15 cellular contexts compared by ENCODE assay signal in the genomic region with DNA sequence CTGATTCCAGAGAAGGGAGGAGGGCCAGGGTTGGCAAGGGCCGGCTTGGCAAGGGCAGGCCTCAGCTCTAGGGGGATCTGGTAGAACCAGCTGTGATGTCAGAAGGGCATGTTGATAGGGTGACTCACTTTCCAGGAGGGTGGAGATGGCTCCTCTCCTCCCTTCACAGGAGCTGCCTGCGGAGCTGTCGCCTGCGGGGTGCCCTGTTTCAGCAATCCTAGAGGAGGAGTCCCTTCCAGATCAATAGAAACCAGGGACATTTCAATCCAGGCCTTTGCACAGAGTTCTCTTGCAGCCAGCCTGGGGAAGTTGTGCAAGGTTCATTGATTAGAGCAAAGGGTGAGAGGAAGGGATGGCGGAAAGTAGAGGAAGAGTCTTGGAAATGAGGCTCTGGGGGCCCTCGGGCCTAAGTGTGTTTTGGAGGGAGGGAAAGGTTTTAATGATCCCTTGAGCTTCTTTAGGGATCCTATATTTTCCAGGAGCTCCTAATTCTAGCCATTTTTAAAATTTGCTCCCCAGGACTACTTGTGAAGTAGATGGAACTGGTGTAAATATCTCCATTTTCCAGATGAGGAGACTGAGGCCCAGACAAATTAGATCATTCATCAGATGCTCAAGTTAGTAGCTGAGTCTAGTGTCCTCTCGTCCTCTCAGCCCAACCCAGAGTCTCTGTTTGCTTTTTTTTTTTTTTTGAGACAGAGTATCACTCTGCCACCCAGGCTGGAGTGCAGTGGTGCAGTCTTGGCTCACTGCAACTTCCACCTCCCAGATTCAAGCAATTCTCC. TPM values are rescaled to one million over a fixed set of nuclear protein-coding genes. Genes with fewer than 3 reads are reported as not detected.
DNase-seq lines count a peak whose midpoint lies in the region; ATAC-seq and TF ChIP-seq lines count a peak whose summit lies in the region.
"Had no signal": no experiment of that assay in that cellular context is flagged by ENCODE, and none has a peak within 500 bp of the region (broad histone marks: within the 10 kb centered on the region; RNA-seq: fewer than 3 reads in every experiment).

No MANE protein-coding gene starts in this region.

- H3K27me3 ChIP-seq in right lobe of liver: no peaks in the 10 kb centered on the region
- H3K27me3 ChIP-seq: esophagus squamous epithelium had no signal

- 21% methylated on average over 7 of the region's 7 CpGs for WGBS in right lobe of liver (ENCODE audit: insufficient coverage, low coverage, low lambda C conversion rate, missing lambda C conversion rate)

- H3K4me3 ChIP-seq in cardiac fibroblast (replicated peaks in 1 of 2; ENCODE audit: low read depth in 2 of 2, low read length in 2 of 2) (no peak overlapping the region), right lobe of liver (no peak overlapping the region)
- H3K4me3 ChIP-seq: esophagus squamous epithelium had no signal

- no peaks in the 10 kb centered on the region for H3K4me1 Mint-ChIP-seq in endothelial cell (ENCODE audit: unreplicated experiment)
- H3K4me1 Mint-ChIP-seq: central memory CD8-positive, alpha-beta T cell had no signal

- TF ChIP-seq POLR2A in right lobe of liver (IDR thresholded peaks at IDR 0.05): peak; percentile 18

- peak; percentile 67 for DNase-seq in AG20443 (ENCODE audit: low spot score)
- peak; percentile 72 for DNase-seq in HT-29 (ENCODE audit: low spot score)
- peak; percentile 7 to 8 for DNase-seq in cardiac fibroblast (ENCODE audit: low read depth in 2 of 2)
- DNase-seq in right lobe of liver: peak; percentile 79 to 91 (median 89)
- DNase-seq in NCI-H1436 treated with DMSO at 0.1 percent for 48 hours (lab: John Stamatoyannopoulos, UW): no peak
- DNase-seq in NCI-H446 (lab: John Stamatoyannopoulos, UW): no peak
- DNase-seq in endothelial cell (ENCODE audit: low spot score): no peak
- no peak for DNase-seq in activated CD4-positive, CD25-positive, alpha-beta regulatory T cell (lab: John Stamatoyannopoulos, UW)
- DNase-seq: activated CD4-positive, alpha-beta T cell treated with anti-CD3 and anti-CD28 coated beads for 48 hours; esophagus squamous epithelium; kidney; stimulated activated CD4-positive, alpha-beta T cell treated with anti-CD3 and anti-CD28 coated beads, Interleukin-15, amount 100 ng/mL, for 24 hours had no signal

- intact Hi-C loops in right lobe of liver (cut with DNase I): no loop called here

- peak overlapping the region in 2 of 3 donors; percentile 52 to 62 for H3K27ac ChIP-seq in right lobe of liver
- H3K27ac ChIP-seq: C4-2B, esophagus squamous epithelium had no signal

- H3K4me1 ChIP-seq in right lobe of liver: peaks cover 0 to 14% (median 5%) of the 10 kb centered on the region in 4 donors

- H3K9me3 Mint-ChIP-seq in endothelial cell (ENCODE audit: unreplicated experiment): peaks cover 4% of the 10 kb centered on the region
- H3K9me3 Mint-ChIP-seq: activated T-helper 2 cell treated with anti-CD3 and anti-CD28 coated beads, Interferon-gamma antibody, Interleukin-2, Interleukin-4, amounts not matched to agents 10 μg/mL and 5 μg/mL and 100 μg/mL, durations not matched to agents 14 hours and 24 hours and 36 hours had no signal

- no peaks in the 10 kb centered on the region for H3K9me3 ChIP-seq in right lobe of liver
- H3K9me3 ChIP-seq: esophagus squamous epithelium had no signal

- no peaks in the 10 kb centered on the region for H3K36me3 Mint-ChIP-seq in endothelial cell (ENCODE audit: low read depth, unreplicated experiment)

- H3K36me3 ChIP-seq in right lobe of liver: no peaks in the 10 kb centered on the region
- H3K36me3 ChIP-seq: esophagus squamous epithelium had no signal

- peaks cover 8% of the 10 kb centered on the region for H3K27me3 Mint-ChIP-seq in endothelial cell (ENCODE audit: unreplicated experiment)

- TF ChIP-seq CTCF in cardiac fibroblast (IDR thresholded peaks at IDR 0.05; ENCODE audit: low read depth, low read length): no peak
- no peak for TF ChIP-seq CTCF in right lobe of liver (IDR thresholded peaks at IDR 0.05)
- no peak for TF ChIP-seq CTCF in endothelial cell (IDR thresholded peaks at IDR 0.05; ENCODE audit: unreplicated experiment)

- peak; percentile 97 to 98 (median 98) for ATAC-seq in right lobe of liver

- no peak overlapping the region for H3K27ac Mint-ChIP-seq in endothelial cell (ENCODE audit: unreplicated experiment)
- H3K27ac Mint-ChIP-seq: activated T-helper 2 cell treated with anti-CD3 and anti-CD28 coated beads, Interferon-gamma antibody, Interleukin-2, Interleukin-4, amounts not matched to agents 10 μg/mL and 5 μg/mL and 100 μg/mL, durations not matched to agents 14 hours and 24 hours and 36 hours had no signal

- H3K4me3 Mint-ChIP-seq in endothelial cell (ENCODE audit: unreplicated experiment): no peak overlapping the region
- H3K4me3 Mint-ChIP-seq: central memory CD8-positive, alpha-beta T cell had no signal

RNA-seq across cellular contexts. Expression of gene CSNK2A2, which starts 24.8 kb away (rescaled TPM):
- total RNA-seq in HT-29 (2014; rRNA removed; shearing (Covaris generic)): 14.2 and 16.2 TPM in 2 replicates
- total RNA-seq in right lobe of liver (10 to 100 TPM; 24.4 to 29.5 (median 26.8) TPM), endothelial cell (ENCODE audit: unreplicated experiment) (149 TPM)

Comparison
In these comparisons a context has a peak if more than half of its experiments do, and no peak if none do; other contexts are left out.
1. DNase-seq: peak in AG20443 (single experiment), HT-29 (single experiment), cardiac fibroblast (2 of 2) and right lobe of liver (3 of 3); none in NCI-H1436 treated with DMSO at 0.1 percent for 48 hours (single experiment), NCI-H446 (0 of 2), endothelial cell (single experiment) and activated CD4-positive, CD25-positive, alpha-beta regulatory T cell (0 of 4).